Comparison of ENCODE assay signal across 9 cellular contexts in the genomic region with DNA sequence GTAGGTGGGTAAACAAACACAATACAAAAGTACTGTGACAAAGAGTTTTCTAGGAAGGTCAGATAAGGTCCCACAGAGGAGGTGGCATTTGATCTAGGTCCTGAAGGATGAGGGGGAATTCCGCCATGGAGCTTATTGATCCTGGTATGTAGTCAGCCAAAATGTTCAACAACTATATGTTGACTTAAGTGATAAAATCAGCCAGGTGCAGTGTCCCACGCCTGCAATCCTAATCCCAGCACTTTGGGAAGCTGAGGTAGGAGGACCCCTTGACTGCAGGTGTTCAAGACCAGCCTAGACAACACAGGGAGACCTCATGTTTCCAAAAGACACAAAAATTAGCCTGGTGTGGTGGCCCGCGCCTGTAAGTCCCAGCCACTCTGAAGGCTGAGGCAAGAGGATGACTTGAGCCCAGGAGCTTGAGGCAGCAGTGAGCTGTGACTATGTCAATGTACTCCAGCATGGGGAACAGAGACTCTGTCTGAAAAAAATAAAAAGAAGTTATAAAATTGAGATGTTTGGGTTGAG. TPM values are rescaled to one million over a fixed set of nuclear protein-coding genes. Genes with fewer than 3 reads are reported as not detected.
DNase-seq lines count a peak whose midpoint lies in the region; ATAC-seq and TF ChIP-seq lines count a peak whose summit lies in the region.
"Had no signal": no experiment of that assay in that cellular context is flagged by ENCODE, and none has a peak within 500 bp of the region (broad histone marks: within the 10 kb centered on the region; RNA-seq: fewer than 3 reads in every experiment).

No MANE protein-coding gene starts in this region.

- ATAC-seq in GM21360 (IDR thresholded peaks at IDR 0.05; ENCODE audit: unreplicated experiment) (peak; percentile 29), HG03280 (IDR thresholded peaks at IDR 0.05; ENCODE audit: unreplicated experiment) (peak; percentile 7), aorta (ENCODE audit: low FRiP score) (no peak)

- CTCF ChIA-PET in activated naive CD4-positive, alpha-beta T cell treated with anti-CD3 and anti-CD28 coated beads for 36 hours (lab: Charles Lee), result interaction anchor here (0.6 to 3.9 kb wide), 35 partner anchors 10 to 918 kb away, joined by 3 to 52 read pairs (median 6); partner anchors contain the start of gene RRAGA

- H3K27me3 ChIP-seq in fibroblast of lung (ENCODE audit: control insufficient read depth, insufficient read depth, low read length), result no peaks in the 10 kb centered on the region
- H3K27me3 ChIP-seq in aorta (ENCODE audit: control insufficient read depth in 1 of 2, insufficient read depth in 2 of 2, low read length in 1 of 2), result no peaks in the 10 kb centered on the region

- H3K4me1 ChIP-seq in fibroblast of lung (ENCODE audit: control insufficient read depth, extremely low read depth, insufficient read depth, low read length) (no peaks in the 10 kb centered on the region), aorta (ENCODE audit: control insufficient read depth in 1 of 2, insufficient read depth in 2 of 2, low read length in 2 of 2) (no peaks in the 10 kb centered on the region)

- peak; percentile 35 for DNase-seq in DMS53 treated with DMSO at 0.1 percent for 48 hours (lab: John Stamatoyannopoulos, UW; ENCODE audit: unreplicated experiment)
- DNase-seq in fibroblast of lung (ENCODE audit: low read depth in 2 of 2), result no peak
- no peak for DNase-seq in midbrain (lab: John Stamatoyannopoulos, UW)
- DNase-seq in AG08396 (ENCODE audit: low spot score), result no peak
- no peak for DNase-seq in activated naive CD4-positive, alpha-beta T cell treated with anti-CD3 and anti-CD28 coated beads for 36 hours
- no peak for DNase-seq in aorta

- no peaks in the 10 kb centered on the region for H3K79me2 ChIP-seq in fibroblast of lung (ENCODE audit: control insufficient read depth, insufficient read depth, low read length)

- H3K4me3 ChIP-seq in fibroblast of lung (replicated peaks in 1 of 4; ENCODE audit: control extremely low read depth in 1 of 4, insufficient read depth in 1 of 4, low read depth in 3 of 4, low read length in 4 of 4) (no peak overlapping the region), aorta (ENCODE audit: low read length in 2 of 2) (no peak overlapping the region)

- no peak for TF ChIP-seq CTCF in fibroblast of lung (conservative IDR thresholded peaks at IDR 0.05 in 1 of 2, IDR thresholded peaks at IDR 0.05 in 1 of 2; ENCODE audit: low read depth in 1 of 2, low read length in 2 of 2)

- no peak overlapping the region for H3K9ac ChIP-seq in fibroblast of lung (ENCODE audit: insufficient read depth, low read length)

- H3K4me2 ChIP-seq in fibroblast of lung (ENCODE audit: extremely low read depth, insufficient read depth, low read length), result no peak overlapping the region

- 71% methylated on average over 4 of the region's 4 CpGs for WGBS in aorta, 2 donors

- no peak overlapping the region for H3K27ac Mint-ChIP-seq in activated naive CD4-positive, alpha-beta T cell treated with anti-CD3 and anti-CD28 coated beads for 36 hours

- no peaks in the 10 kb centered on the region for H3K27me3 Mint-ChIP-seq in activated naive CD4-positive, alpha-beta T cell treated with anti-CD3 and anti-CD28 coated beads for 36 hours (ENCODE audit: low read depth)
- H3K27me3 Mint-ChIP-seq: T-cell had no signal

- no peaks in the 10 kb centered on the region for H3K9me3 Mint-ChIP-seq in activated naive CD4-positive, alpha-beta T cell treated with anti-CD3 and anti-CD28 coated beads for 36 hours
- H3K9me3 Mint-ChIP-seq: T-cell had no signal

- H3K27ac ChIP-seq in fibroblast of lung (ENCODE audit: insufficient read depth, low read length) (peak overlapping the region; percentile 43), aorta (ENCODE audit: low read depth in 1 of 2, low read length in 2 of 2) (no peak overlapping the region)

- H3K9me3 ChIP-seq in fibroblast of lung (ENCODE audit: control insufficient read depth, insufficient read depth, low read depth, low read length) (no peaks in the 10 kb centered on the region), aorta (ENCODE audit: control insufficient read depth, low read length) (no peaks in the 10 kb centered on the region)

- intact Hi-C loops in activated naive CD4-positive, alpha-beta T cell treated with anti-CD3 and anti-CD28 coated beads for 36 hours (cut with micrococcal nuclease), result loop anchor here (1.0 to 10.0 kb wide), 10 partner anchors 11 to 918 kb away; partner anchors contain the start of genes HAUS6, PLIN2 and RRAGA
- intact Hi-C loops in aorta (cut with DNase I), result loop anchor here (2.0 to 10.0 kb wide), 3 partner anchors 41 to 125 kb away; partner anchors contain the start of genes HAUS6 (in 1 of the 2) and RRAGA (in 1 of the 2)

- no peaks in the 10 kb centered on the region for H3K36me3 Mint-ChIP-seq in activated naive CD4-positive, alpha-beta T cell treated with anti-CD3 and anti-CD28 coated beads for 36 hours (ENCODE audit: low read depth)
- H3K36me3 Mint-ChIP-seq: T-cell had no signal

- no peak overlapping the region for H3K4me3 Mint-ChIP-seq in activated naive CD4-positive, alpha-beta T cell treated with anti-CD3 and anti-CD28 coated beads for 36 hours
- H3K4me3 Mint-ChIP-seq: T-cell had no signal

- H3K4me1 Mint-ChIP-seq in activated naive CD4-positive, alpha-beta T cell treated with anti-CD3 and anti-CD28 coated beads for 36 hours (ENCODE audit: low read depth), result peaks cover 22% of the 10 kb centered on the region

- H3K36me3 ChIP-seq in fibroblast of lung (ENCODE audit: control insufficient read depth, insufficient read depth, low read length) (no peaks in the 10 kb centered on the region), aorta (ENCODE audit: control insufficient read depth in 1 of 2, insufficient read depth in 2 of 2, low read length in 1 of 2) (no peaks in the 10 kb centered on the region)

- H2AFZ ChIP-seq in fibroblast of lung (ENCODE audit: low read length), result no peak overlapping the region

- no peaks in the 10 kb centered on the region for H4K20me1 ChIP-seq in fibroblast of lung (ENCODE audit: control insufficient read depth, extremely low read depth, insufficient read depth, low read length)

RNA-seq across cellular contexts. Expression of gene PLIN2, which starts 46.4 kb away (rescaled TPM):
- total RNA-seq in fibroblast of lung, result 384 and 664 TPM in 2 replicates
- 129 and 166 TPM in 2 replicates for polyA plus RNA-seq in fibroblast of lung
- 71.5 and 99.2 TPM in 2 replicates for polyA plus RNA-seq in fibroblast of lung (2012)
- 162 and 214 TPM in 2 replicates for polyA minus RNA-seq in fibroblast of lung (ENCODE audit: low replicate concordance)
- total RNA-seq in activated naive CD4-positive, alpha-beta T cell treated with anti-CD3 and anti-CD28 coated beads for 36 hours, result 10 to 100 TPM; 31.3 to 34.8 TPM
- 100 to 1,000 TPM in 1 of 2 donors, 10 to 100 TPM in 1; 61.3 to 148 TPM for total RNA-seq in aorta
- 100 to 1,000 TPM in 1 of 2 donors, 10 to 100 TPM in 1; 22.5 to 112 TPM for polyA plus RNA-seq in aorta

RNA-seq across cellular contexts. Expression of gene DENND4C, which starts 56.8 kb away (rescaled TPM):
- total RNA-seq in fibroblast of lung (74.2 and 87.0 TPM in 2 replicates), aorta (10 to 100 TPM; 48.7 to 68.0 TPM)
- polyA plus RNA-seq in fibroblast of lung (25.5 and 27.4 TPM in 2 replicates), aorta (10 to 100 TPM; 19.9 to 21.9 TPM)
- 12.4 and 12.9 TPM in 2 replicates for polyA plus RNA-seq in fibroblast of lung (2012)
- polyA minus RNA-seq in fibroblast of lung (ENCODE audit: low replicate concordance), result 3.4 and 7.1 TPM in 2 replicates
- 1 to 10 TPM; 8.7 to 9.0 TPM for total RNA-seq in activated naive CD4-positive, alpha-beta T cell treated with anti-CD3 and anti-CD28 coated beads for 36 hours
